In the genomic region with DNA sequence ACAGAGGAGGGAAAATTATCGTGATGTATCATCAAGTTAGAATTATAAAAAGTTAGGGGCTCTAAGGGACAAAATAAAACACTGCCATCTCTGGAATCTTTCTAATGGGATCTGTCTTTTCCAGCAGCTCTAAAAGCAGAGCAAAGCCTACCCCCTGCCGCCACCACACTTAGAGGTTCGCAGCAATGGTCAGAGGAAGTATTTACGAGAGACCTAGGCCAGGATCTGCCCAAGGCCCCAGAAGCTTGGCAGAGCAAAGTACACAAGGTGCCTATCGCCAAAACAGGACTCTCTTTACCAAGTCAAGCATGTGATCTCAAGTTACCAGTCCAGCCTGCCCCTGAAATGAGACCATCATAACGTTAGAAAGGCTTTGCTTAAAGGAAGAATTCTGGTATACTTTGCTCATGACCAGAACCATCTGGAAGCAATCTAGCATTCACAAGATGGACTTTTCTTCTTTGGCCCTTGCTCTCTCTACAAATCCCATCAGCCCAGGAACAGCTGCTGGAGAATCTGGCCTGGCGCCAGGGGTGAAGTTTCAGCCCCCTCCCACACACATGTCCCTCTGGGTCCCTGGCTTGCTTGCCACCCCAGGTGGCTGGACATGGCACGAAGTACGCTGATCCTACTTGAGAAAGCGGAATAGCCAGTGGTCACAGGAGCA, we compare ENCODE assay signal across 11 cellular contexts.
DNase-seq lines count a peak whose midpoint lies in the region; ATAC-seq and TF ChIP-seq lines count a peak whose summit lies in the region.
"Had no signal": no experiment of that assay in that cellular context is flagged by ENCODE, and none has a peak within 500 bp of the region (broad histone marks: within the 10 kb centered on the region; RNA-seq: fewer than 3 reads in every experiment).

No MANE protein-coding gene starts in this region.

- CTCF ChIA-PET in CD4-positive, alpha-beta T cell (lab: Charles Lee), result no interaction called here

- no peaks in the 10 kb centered on the region for H3K36me3 ChIP-seq in endodermal cell (ENCODE audit: control insufficient read depth, insufficient read depth, low read length)
- H3K36me3 ChIP-seq: right lobe of liver had no signal

- H3K36me3 Mint-ChIP-seq in endodermal cell (ENCODE audit: low read depth) (peaks cover 33% of the 10 kb centered on the region), neural crest cell (ENCODE audit: low read depth) (no peaks in the 10 kb centered on the region)
- no peaks in the 10 kb centered on the region for H3K36me3 Mint-ChIP-seq in CD4-positive, alpha-beta T cell (ENCODE audit: low read depth)

- intact Hi-C loops in Right ventricle myocardium inferior (cut with DNase I), result no loop called here
- intact Hi-C loops in cardiac septum (cut with DNase I), result no loop called here
- intact Hi-C loops in CD4-positive, alpha-beta T cell (cut with DNase I, micrococcal nuclease), result loop anchor here in 1 of 2 experiments (10.0 kb wide), 1 partner anchor 130 kb away; no protein-coding TSS in a partner anchor

- H3K27me3 Mint-ChIP-seq in endodermal cell (ENCODE audit: insufficient read depth), result no peaks in the 10 kb centered on the region
- H3K27me3 Mint-ChIP-seq in neural crest cell (ENCODE audit: low read depth), result no peaks in the 10 kb centered on the region
- H3K27me3 Mint-ChIP-seq in CD4-positive, alpha-beta T cell, result no peaks in the 10 kb centered on the region

- WGBS in endodermal cell (ENCODE audit: insufficient coverage in 1 of 2, insufficient read length in 1 of 2), 2 experiments, result 84 to 89% methylated on average over 8 to 10 of the region's 10 CpGs

- DNase-seq in Right ventricle myocardium inferior (ENCODE audit: missing footprints) (peak; percentile 82), cardiac septum (ENCODE audit: low spot score) (no peak), endodermal cell (no peak), neural crest cell (ENCODE audit: low read depth, low spot score) (no peak), pons (ENCODE audit: low spot score) (no peak)
- no peak for DNase-seq in activated CD4-positive, alpha-beta T cell treated with anti-CD3 and anti-CD28 coated beads, Interleukin-2, amount 50 U/mL, for 4 hours
- no peak for DNase-seq in CD4-positive, alpha-beta T cell
- DNase-seq: activated T-cell treated with anti-CD3 and anti-CD28 coated beads, Interleukin-2, amount 50 U/mL, for 48 hours; right lobe of liver had no signal

- H3K4me1 Mint-ChIP-seq in endodermal cell (peaks cover 38% of the 10 kb centered on the region), neural crest cell (peaks cover 78% of the 10 kb centered on the region)
- H3K4me1 Mint-ChIP-seq in CD4-positive, alpha-beta T cell (ENCODE audit: low read depth), result no peaks in the 10 kb centered on the region

- peak overlapping the region; percentile 94 for H3K27ac ChIP-seq in endodermal cell (ENCODE audit: low read depth, low read length)
- H3K27ac ChIP-seq in CD4-positive, alpha-beta T cell (ENCODE audit: low read depth, low read length), result no peak overlapping the region
- H3K27ac ChIP-seq: right lobe of liver had no signal

- H3K4me1 ChIP-seq in endodermal cell (ENCODE audit: control insufficient read depth, insufficient read depth, low read length), result peaks cover 2% of the 10 kb centered on the region
- H3K4me1 ChIP-seq: right lobe of liver had no signal

- ATAC-seq in Right ventricle myocardium inferior (peak; percentile 57), GM19324 (IDR thresholded peaks at IDR 0.05; ENCODE audit: low FRiP score, unreplicated experiment) (no peak)
- no peak for ATAC-seq in CD4-positive, alpha-beta T cell (ENCODE audit: poor library complexity)
- ATAC-seq: activated CD4-positive, CD25-positive, alpha-beta regulatory T cell treated with anti-CD3 and anti-CD28 coated beads, Interleukin-2, amount 50 U/mL, for 24 hours; right lobe of liver had no signal

- no peak for TF ChIP-seq CTCF in endodermal cell (conservative IDR thresholded peaks at IDR 0.05)
- TF ChIP-seq CTCF in neural crest cell (conservative IDR thresholded peaks at IDR 0.05), result no peak
- no peak for TF ChIP-seq CTCF in CD4-positive, alpha-beta T cell (IDR thresholded peaks at IDR 0.05)

- no peaks in the 10 kb centered on the region for H3K9me3 ChIP-seq in endodermal cell (ENCODE audit: control insufficient read depth, low read length)
- no peaks in the 10 kb centered on the region for H3K9me3 ChIP-seq in CD4-positive, alpha-beta T cell (ENCODE audit: control insufficient read depth, low read length)
- H3K9me3 ChIP-seq: right lobe of liver had no signal

- H3K27ac Mint-ChIP-seq in endodermal cell (no peak overlapping the region), neural crest cell (ENCODE audit: unreplicated experiment) (peak overlapping the region; percentile 90)
- H3K27ac Mint-ChIP-seq in CD4-positive, alpha-beta T cell, result no peak overlapping the region

- H3K4me3 ChIP-seq in endodermal cell (ENCODE audit: low read length), result no peak overlapping the region
- H3K4me3 ChIP-seq: right lobe of liver had no signal

- no peaks in the 10 kb centered on the region for H3K9me3 Mint-ChIP-seq in endodermal cell
- no peaks in the 10 kb centered on the region for H3K9me3 Mint-ChIP-seq in neural crest cell
- H3K9me3 Mint-ChIP-seq in CD4-positive, alpha-beta T cell, result no peaks in the 10 kb centered on the region

- no peaks in the 10 kb centered on the region for H3K27me3 ChIP-seq in endodermal cell (ENCODE audit: control insufficient read depth, insufficient read depth, low read length, poor library complexity, severe bottlenecking)
- no peaks in the 10 kb centered on the region for H3K27me3 ChIP-seq in CD4-positive, alpha-beta T cell (ENCODE audit: control insufficient read depth, insufficient read depth, low read length)
- H3K27me3 ChIP-seq: right lobe of liver had no signal

- no peak overlapping the region for H3K9ac ChIP-seq in endodermal cell (ENCODE audit: extremely low read depth, low read length, poor library complexity, severe bottlenecking)

- POLR2A ChIA-PET in CD4-positive, alpha-beta T cell (lab: Charles Lee), result no interaction called here

- no peak overlapping the region for H3K4me3 Mint-ChIP-seq in endodermal cell
- peak overlapping the region; percentile 65 for H3K4me3 Mint-ChIP-seq in neural crest cell
- H3K4me3 Mint-ChIP-seq in CD4-positive, alpha-beta T cell, result no peak overlapping the region
